In genomic region chr14:71142375-71143038, GRCh38 we compare ENCODE assay signal across 9 cellular contexts.
DNase-seq lines count a peak whose midpoint lies in the region; ATAC-seq, FAIRE-seq and TF ChIP-seq lines count a peak whose summit lies in the region.
"Had no signal": no experiment of that assay in that cellular context is flagged by ENCODE, and none has a peak within 500 bp of the region (broad histone marks: within the 10 kb centered on the region; RNA-seq: fewer than 3 reads in every experiment).

No MANE protein-coding gene starts in this region.

- H3K79me2 ChIP-seq in SU-DHL-6 (ENCODE audit: insufficient read depth, low read length) = no peaks in the 10 kb centered on the region

- H3K36me3 ChIP-seq in SU-DHL-6 (ENCODE audit: low read length) (no peaks in the 10 kb centered on the region), kidney (ENCODE audit: control insufficient read depth in 1 of 2, insufficient read depth in 2 of 2, low read length in 2 of 2) (no peaks in the 10 kb centered on the region)

- no peaks in the 10 kb centered on the region for H3K9me2 ChIP-seq in SU-DHL-6 (replicated peaks; ENCODE audit: insufficient read depth, low read length)

- no peaks in the 10 kb centered on the region for H3F3A ChIP-seq in SU-DHL-6 (ENCODE audit: insufficient read depth)

- H3K4me2 ChIP-seq in SU-DHL-6 (ENCODE audit: low read depth, low read length, poor library complexity, severe bottlenecking) = peak overlapping the region; percentile 11

- intact Hi-C loops in kidney (cut with DNase I) = loop anchor here (5.0 kb wide), 1 partner anchor 610 kb away; no protein-coding TSS in a partner anchor

- no peak for TF ChIP-seq CTCF in SU-DHL-6 (IDR thresholded peaks at IDR 0.05; ENCODE audit: insufficient read depth, low read length, poor library complexity, severe bottlenecking)
- no peak for TF ChIP-seq CTCF in kidney (IDR thresholded peaks at IDR 0.05; ENCODE audit: borderline replicate concordance, extremely low read depth, insufficient read depth)

- no peak overlapping the region for H2AFZ ChIP-seq in SU-DHL-6 (ENCODE audit: low read depth, low read length, severe bottlenecking)

- no peak for FAIRE-seq in kidney (lab: Jason Lieb, UNC)

- H3K27ac ChIP-seq in SU-DHL-6 (ENCODE audit: low read depth, low read length) = no peak overlapping the region
- no peak overlapping the region for H3K27ac ChIP-seq in kidney (ENCODE audit: low read depth in 2 of 2, low read length in 2 of 2)

- H3K9me3 ChIP-seq in SU-DHL-6 (ENCODE audit: insufficient read depth, low read length) (no peaks in the 10 kb centered on the region), kidney (ENCODE audit: control insufficient read depth in 1 of 2, low read length in 2 of 2) (no peaks in the 10 kb centered on the region)

- no peak overlapping the region for H3K9ac ChIP-seq in SU-DHL-6 (ENCODE audit: low read length)
- no peak overlapping the region for H3K9ac ChIP-seq in kidney (ENCODE audit: low read length in 2 of 2)

- H3K27me3 ChIP-seq in SU-DHL-6 (ENCODE audit: low read length) = no peaks in the 10 kb centered on the region

- H3K4me1 ChIP-seq in kidney (ENCODE audit: control insufficient read depth in 1 of 2, insufficient read depth in 1 of 2, low read depth in 1 of 2, low read length in 2 of 2) = peaks cover 9 to 12% of the 10 kb centered on the region in 2 donors

- DNase-seq in AG08396 (ENCODE audit: low spot score) = peak; percentile 61
- peak; percentile 36 for DNase-seq in globus pallidus (ENCODE audit: low spot score)
- no peak for DNase-seq in kidney
- DNase-seq in islet precursor cell = no peak
- no peak for DNase-seq in OCI-M2 (lab: John Stamatoyannopoulos, UW; ENCODE audit: unreplicated experiment)
- DNase-seq: NCI-H526 had no signal

- H4K20me1 ChIP-seq in SU-DHL-6 (ENCODE audit: low read depth, low read length) = no peaks in the 10 kb centered on the region

- H3K4me3 ChIP-seq in SU-DHL-6 (ENCODE audit: insufficient read depth, low read length, poor library complexity, severe bottlenecking) (no peak overlapping the region), kidney (ENCODE audit: low read length in 2 of 2) (no peak overlapping the region)

- ATAC-seq in GM21423 (IDR thresholded peaks at IDR 0.05; ENCODE audit: unreplicated experiment) (peak; percentile 36), HG03280 (IDR thresholded peaks at IDR 0.05; ENCODE audit: unreplicated experiment) (no peak)

Comparison
In these comparisons a context has a peak if more than half of its experiments do, and no peak if none do; other contexts are left out.
1. DNase-seq: peak in AG08396 (single experiment) and globus pallidus (single experiment); none in kidney (single experiment), islet precursor cell (single experiment) and OCI-M2 (single experiment).